ENCODE assay signal across 14 cellular contexts in the genomic region with DNA sequence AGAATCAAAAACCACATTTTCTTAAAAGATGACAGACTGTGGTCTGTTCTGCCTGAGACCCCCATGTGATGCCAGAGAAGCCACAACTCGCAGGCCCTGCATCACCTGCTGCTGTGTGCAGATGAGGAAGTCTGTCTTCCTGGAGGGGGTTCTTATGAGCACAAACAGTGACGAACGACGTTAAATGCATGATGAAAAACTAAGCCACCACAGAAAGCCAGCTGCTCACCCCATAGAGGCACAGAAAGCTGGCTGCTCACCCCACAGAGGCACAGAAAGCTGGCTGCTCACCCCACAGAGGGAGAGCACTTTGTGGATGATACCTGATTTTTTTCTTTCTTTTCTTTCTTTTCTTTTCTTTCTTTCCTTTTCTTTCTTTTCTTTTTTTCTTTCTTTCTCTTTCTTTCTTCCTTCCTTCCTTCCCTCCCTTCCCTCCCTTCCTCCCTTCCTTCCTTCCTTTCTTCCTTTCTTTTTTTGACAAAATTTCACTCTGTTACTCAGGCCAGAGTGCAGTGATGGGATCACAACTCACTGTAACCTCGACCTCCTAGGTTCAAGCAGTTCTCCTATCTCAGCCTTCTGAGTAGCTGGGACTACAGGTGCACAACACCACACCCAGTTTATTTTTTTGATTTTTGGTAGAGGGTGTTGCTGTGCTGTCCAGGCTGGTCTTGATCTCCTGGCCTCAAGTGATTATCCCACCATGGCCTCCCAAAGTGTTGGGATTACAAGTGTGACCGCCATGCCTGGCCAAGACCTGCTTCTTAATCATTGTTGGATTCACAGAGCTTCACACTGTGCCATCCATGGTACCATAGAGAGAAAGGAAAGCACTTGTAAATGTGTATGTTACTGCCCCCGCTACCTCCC.
DNase-seq lines count a peak whose midpoint lies in the region; ATAC-seq and TF ChIP-seq lines count a peak whose summit lies in the region.
"Had no signal": no experiment of that assay in that cellular context is flagged by ENCODE, and none has a peak within 500 bp of the region (broad histone marks: within the 10 kb centered on the region; RNA-seq: fewer than 3 reads in every experiment).

No MANE protein-coding gene starts in this region.

- H3K27me3 ChIP-seq in WERI-Rb-1 (ENCODE audit: insufficient read depth, low read depth, severe bottlenecking): no peaks in the 10 kb centered on the region

- no peak for TF ChIP-seq CTCF in HEK293 (tag by site-specific recombination; IDR thresholded peaks at IDR 0.05)
- no peak for TF ChIP-seq CTCF in WERI-Rb-1 (IDR thresholded peaks at IDR 0.05; ENCODE audit: low read depth, low read length)
- no peak for TF ChIP-seq CTCF in nephron progenitor cell (IDR thresholded peaks at IDR 0.05)

- no peak overlapping the region for H3K4me3 Mint-ChIP-seq in nephron progenitor cell

- no peaks in the 10 kb centered on the region for H3K9me3 ChIP-seq in HEK293 (ENCODE audit: control insufficient read depth, insufficient read depth, low read depth, low read length)
- no peaks in the 10 kb centered on the region for H3K9me3 ChIP-seq in WERI-Rb-1 (ENCODE audit: severe bottlenecking)

- no peak for ATAC-seq in GM21576 (IDR thresholded peaks at IDR 0.05; ENCODE audit: unreplicated experiment)

- DNase-seq in WERI-Rb-1: peak; percentile 18
- DNase-seq in nephron progenitor cell: no peak
- DNase-seq in activated CD8-positive, alpha-beta memory T cell treated with anti-CD3 and anti-CD28 coated beads, Interleukin-2, amount 50 U/mL, for 4 hours: no peak
- DNase-seq in pons (ENCODE audit: low spot score): no peak
- no peak for DNase-seq in NCI-H2107 (lab: John Stamatoyannopoulos, UW)
- DNase-seq: AML-193, NCI-H1417 treated with DMSO at 0.1 percent for 48 hours, NCI-H187 treated with DMSO at 0.1 percent for 48 hours, NCI-H2171 treated with DMSO at 0.1 percent for 48 hours, OCI-M1, Right ventricle myocardium superior had no signal

- POLR2A ChIA-PET in HEK293 (lab: Yijun Ruan, JAX): no interaction called here

- H3K36me3 ChIP-seq in HEK293 (ENCODE audit: control insufficient read depth in 2 of 2, insufficient read depth in 1 of 2, low read length in 2 of 2) (no peaks in the 10 kb centered on the region), WERI-Rb-1 (no peaks in the 10 kb centered on the region)

- H3K9me3 Mint-ChIP-seq in nephron progenitor cell: no peaks in the 10 kb centered on the region

- peak overlapping the region; percentile 86 for H3K27ac Mint-ChIP-seq in nephron progenitor cell

- CTCF ChIA-PET in HEK293 (lab: Yijun Ruan, JAX): no interaction called here

- H3K4me3 ChIP-seq in HEK293 (ENCODE audit: low read depth, low read length): no peak overlapping the region
- H3K4me3 ChIP-seq in WERI-Rb-1 (ENCODE audit: low read depth, low read length): no peak overlapping the region

- peaks cover 11% of the 10 kb centered on the region for H3K4me1 Mint-ChIP-seq in nephron progenitor cell

- H3K27ac ChIP-seq in HEK293 (ENCODE audit: extremely low read depth, low read depth, low read length) (no peak overlapping the region), WERI-Rb-1 (peak overlapping the region; percentile 99)
- H3K27ac ChIP-seq: KMS-11 had no signal

- H3K27me3 Mint-ChIP-seq in nephron progenitor cell (ENCODE audit: low read depth, poor library complexity): peaks cover 6% of the 10 kb centered on the region

- no peaks in the 10 kb centered on the region for H3K36me3 Mint-ChIP-seq in nephron progenitor cell (ENCODE audit: low read depth)

- H3K4me1 ChIP-seq in HEK293 (ENCODE audit: control insufficient read depth, insufficient read depth, low read length): no peaks in the 10 kb centered on the region

TF ChIP-seq in HEK293, 187 proteins besides CTCF, POLR2A, EP300 and RAD21:
- TF ChIP-seq ZNF366 (tag by site-specific recombination; conservative IDR thresholded peaks at IDR 0.05): peak; percentile 68
- TF ChIP-seq HOXA7 (CRISPR knock-in tag; IDR thresholded peaks at IDR 0.05; ENCODE audit: borderline replicate concordance): no peak
- TF ChIP-seq, protein P1, sequence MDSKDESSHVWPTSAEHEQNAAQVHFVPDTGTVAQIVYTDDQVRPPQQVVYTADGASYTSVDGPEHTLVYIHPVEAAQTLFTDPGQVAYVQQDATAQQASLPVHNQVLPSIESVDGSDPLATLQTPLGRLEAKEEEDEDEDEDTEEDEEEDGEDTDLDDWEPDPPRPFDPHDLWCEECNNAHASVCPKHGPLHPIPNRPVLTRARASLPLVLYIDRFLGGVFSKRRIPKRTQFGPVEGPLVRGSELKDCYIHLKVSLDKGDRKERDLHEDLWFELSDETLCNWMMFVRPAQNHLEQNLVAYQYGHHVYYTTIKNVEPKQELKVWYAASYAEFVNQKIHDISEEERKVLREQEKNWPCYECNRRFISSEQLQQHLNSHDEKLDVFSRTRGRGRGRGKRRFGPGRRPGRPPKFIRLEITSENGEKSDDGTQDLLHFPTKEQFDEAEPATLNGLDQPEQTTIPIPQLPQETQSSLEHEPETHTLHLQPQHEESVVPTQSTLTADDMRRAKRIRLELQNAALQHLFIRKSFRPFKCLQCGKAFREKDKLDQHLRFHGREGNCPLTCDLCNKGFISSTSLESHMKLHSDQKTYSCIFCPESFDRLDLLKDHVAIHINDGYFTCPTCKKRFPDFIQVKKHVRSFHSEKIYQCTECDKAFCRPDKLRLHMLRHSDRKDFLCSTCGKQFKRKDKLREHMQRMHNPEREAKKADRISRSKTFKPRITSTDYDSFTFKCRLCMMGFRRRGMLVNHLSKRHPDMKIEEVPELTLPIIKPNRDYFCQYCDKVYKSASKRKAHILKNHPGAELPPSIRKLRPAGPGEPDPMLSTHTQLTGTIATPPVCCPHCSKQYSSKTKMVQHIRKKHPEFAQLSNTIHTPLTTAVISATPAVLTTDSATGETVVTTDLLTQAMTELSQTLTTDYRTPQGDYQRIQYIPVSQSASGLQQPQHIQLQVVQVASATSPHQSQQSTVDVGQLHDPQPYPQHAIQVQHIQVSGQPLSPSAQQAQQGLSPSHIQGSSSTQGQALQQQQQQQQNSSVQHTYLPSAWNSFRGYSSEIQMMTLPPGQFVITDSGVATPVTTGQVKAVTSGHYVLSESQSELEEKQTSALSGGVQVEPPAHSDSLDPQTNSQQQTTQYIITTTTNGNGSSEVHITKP (tag by site-specific recombination; IDR thresholded peaks at IDR 0.05): peak; percentile 37; the same call in 1 of the 2 replicates
